11 cellular contexts compared by ENCODE assay signal in the genomic region with DNA sequence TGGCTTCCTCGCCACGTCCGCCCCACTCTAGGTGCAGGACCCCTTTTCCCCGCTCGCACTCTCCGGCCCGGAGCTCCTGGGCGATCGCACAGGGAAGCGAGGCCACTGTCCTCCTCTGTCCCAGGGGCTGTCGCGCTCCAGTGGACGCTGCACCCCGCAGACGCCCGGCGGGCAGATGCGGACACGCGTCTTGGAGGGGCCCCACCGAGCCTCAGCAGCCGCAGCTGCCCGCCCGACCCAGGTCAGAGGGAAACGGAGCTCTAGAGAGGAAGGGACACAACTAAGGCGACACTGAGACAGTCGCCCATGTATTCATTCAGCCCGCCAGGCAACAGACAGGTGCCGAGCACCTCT. TPM values are rescaled to one million over a fixed set of nuclear protein-coding genes. Genes with fewer than 3 reads are reported as not detected.
DNase-seq lines count a peak whose midpoint lies in the region; ATAC-seq and TF ChIP-seq lines count a peak whose summit lies in the region.
"Had no signal": no experiment of that assay in that cellular context is flagged by ENCODE, and none has a peak within 500 bp of the region (broad histone marks: within the 10 kb centered on the region; RNA-seq: fewer than 3 reads in every experiment).

No MANE protein-coding gene starts in this region.

- H4K20me1 ChIP-seq in neural cell (ENCODE audit: insufficient read depth): no peaks in the 10 kb centered on the region

- peaks cover 9% of the 10 kb centered on the region for H3K36me3 Mint-ChIP-seq in endothelial cell (ENCODE audit: low read depth, unreplicated experiment)

- no peak overlapping the region for H2AFZ ChIP-seq in neural cell (ENCODE audit: low read depth, low read length)

- H3K9me2 ChIP-seq in neural cell (ENCODE audit: insufficient read depth, low read length): no peaks in the 10 kb centered on the region

- peak overlapping the region; percentile 18 for H3K4me3 ChIP-seq in AG04449 (ENCODE audit: low read depth, low read length)
- H3K4me3 ChIP-seq in HUES48 (ENCODE audit: low read depth, low read length): peak overlapping the region; percentile 60
- peak overlapping the region; percentile 60 for H3K4me3 ChIP-seq in neural cell (ENCODE audit: low read length)
- H3K4me3 ChIP-seq in gastroesophageal sphincter: peak overlapping the region in 1 of 2 donors; percentile 38
- H3K4me3 ChIP-seq in body of pancreas: no peak overlapping the region

- H3K27ac Mint-ChIP-seq in endothelial cell (ENCODE audit: unreplicated experiment): no peak overlapping the region

- H3K4me1 Mint-ChIP-seq in endothelial cell (ENCODE audit: unreplicated experiment): peaks cover 17% of the 10 kb centered on the region

- peaks cover 33% of the 10 kb centered on the region for H3K27me3 ChIP-seq in HUES48 (ENCODE audit: control insufficient read depth, insufficient read depth, low read length)
- peaks cover 34% of the 10 kb centered on the region for H3K27me3 ChIP-seq in neural cell (ENCODE audit: insufficient read depth, low read depth, low read length)
- H3K27me3 ChIP-seq in gastroesophageal sphincter: peaks cover 82% of the 10 kb centered on the region
- peaks cover 0 to 9% of the 10 kb centered on the region in 2 donors for H3K27me3 ChIP-seq in body of pancreas

- H3K9me3 ChIP-seq in HUES48 (ENCODE audit: control insufficient read depth, insufficient read depth, low read length) (peaks cover 3% of the 10 kb centered on the region; the same call in 1 of the 2 replicates), neural cell (ENCODE audit: low read length) (peaks cover 6% of the 10 kb centered on the region), gastroesophageal sphincter (peaks cover 0 to 28% (median 0%) of the 10 kb centered on the region in 3 donors), body of pancreas (no peaks in the 10 kb centered on the region)

- TF ChIP-seq POLR2A in gastroesophageal sphincter (IDR thresholded peaks at IDR 0.05): no peak
- TF ChIP-seq POLR2A in body of pancreas (IDR thresholded peaks at IDR 0.05): no peak

- no peak overlapping the region for H3K9ac ChIP-seq in HUES48 (ENCODE audit: low read depth, low read length)
- no peak overlapping the region for H3K9ac ChIP-seq in neural cell (ENCODE audit: low read length)
- H3K9ac ChIP-seq: KMS-11 had no signal

- peaks cover 19% of the 10 kb centered on the region for H3K27me3 Mint-ChIP-seq in endothelial cell (ENCODE audit: unreplicated experiment)

- no peak for TF ChIP-seq EP300 in neural cell (conservative IDR thresholded peaks at IDR 0.05; ENCODE audit: poor library complexity, severe bottlenecking)
- no peak for TF ChIP-seq EP300 in gastroesophageal sphincter (IDR thresholded peaks at IDR 0.05)

- peak overlapping the region; percentile 89 for H3K4me3 Mint-ChIP-seq in endothelial cell (ENCODE audit: unreplicated experiment)

- H3F3A ChIP-seq in neural cell (ENCODE audit: insufficient read depth, low read length, poor library complexity, severe bottlenecking): no peaks in the 10 kb centered on the region

- 7% methylated on average over 3 of the region's 29 CpGs; no CpG with 5 or more reads in 1 of the 2 donors for WGBS in gastroesophageal sphincter (ENCODE audit: low coverage in 1 of 2), 2 donors
- 9 to 20% methylated on average over 7 to 25 of the region's 29 CpGs for WGBS in body of pancreas, 2 donors

- CTCF ChIA-PET in AG04449 (lab: Yijun Ruan, JAX): interaction anchor here (0.8 to 1.5 kb wide), 2 partner anchors 25 to 57 kb away, joined by 4 read pairs; no protein-coding TSS in a partner anchor

- H3K27ac ChIP-seq in HUES48 (ENCODE audit: low read depth, low read length): no peak overlapping the region
- no peak overlapping the region for H3K27ac ChIP-seq in neural cell (ENCODE audit: low read length)
- H3K27ac ChIP-seq in gastroesophageal sphincter: no peak overlapping the region
- H3K27ac ChIP-seq in body of pancreas: no peak overlapping the region
- H3K27ac ChIP-seq: KMS-11 had no signal

- DNase-seq in AG04449 (ENCODE audit: low read depth, low spot score): no peak
- DNase-seq in endothelial cell (ENCODE audit: low spot score): no peak
- no peak for DNase-seq in effector CD4-positive, alpha-beta T cell
- no peak for DNase-seq in stimulated activated CD4-positive, alpha-beta T cell treated with anti-CD3 and anti-CD28 coated beads, Interleukin-2, amount 100 ng/mL, for 48 hours
- DNase-seq in body of pancreas: no peak

- peaks cover 4% of the 10 kb centered on the region for H3K9me3 Mint-ChIP-seq in endothelial cell (ENCODE audit: unreplicated experiment)

- TF ChIP-seq CTCF in AG04449 (IDR thresholded peaks at IDR 0.05; ENCODE audit: insufficient read depth, low read length, missing control alignments): no peak
- TF ChIP-seq CTCF in endothelial cell (IDR thresholded peaks at IDR 0.05; ENCODE audit: unreplicated experiment): no peak
- TF ChIP-seq CTCF in neural cell (IDR thresholded peaks at IDR 0.05; ENCODE audit: poor library complexity, severe bottlenecking): no peak
- TF ChIP-seq CTCF in gastroesophageal sphincter (IDR thresholded peaks at IDR 0.05): no peak
- TF ChIP-seq CTCF in body of pancreas (IDR thresholded peaks at IDR 0.05): no peak

- no peak for ATAC-seq in gastroesophageal sphincter
- ATAC-seq in body of pancreas: no peak
- ATAC-seq: activated CD4-positive, CD25-positive, alpha-beta regulatory T cell treated with anti-CD3 and anti-CD28 coated beads, Interleukin-2, amount 50 U/mL, for 24 hours had no signal

- no peaks in the 10 kb centered on the region for H3K79me2 ChIP-seq in neural cell (replicated peaks; ENCODE audit: insufficient read depth, low read length)

- intact Hi-C loops in body of pancreas (cut with DNase I): no loop called here

- no peak overlapping the region for H3K4me2 ChIP-seq in neural cell (ENCODE audit: low read length)
- H3K4me2 ChIP-seq: KMS-11 had no signal

- H3K36me3 ChIP-seq in HUES48 (ENCODE audit: control insufficient read depth, insufficient read depth, low read length) (no peaks in the 10 kb centered on the region), neural cell (ENCODE audit: insufficient read depth, low read length) (no peaks in the 10 kb centered on the region), gastroesophageal sphincter (no peaks in the 10 kb centered on the region), body of pancreas (replicated peaks in 1 of 2; ENCODE audit: insufficient read depth in 1 of 2, low read depth in 2 of 2) (no peaks in the 10 kb centered on the region)

- no peak for TF ChIP-seq RAD21 in neural cell (conservative IDR thresholded peaks at IDR 0.05)

- POLR2A ChIA-PET in AG04449 (lab: Yijun Ruan, JAX): no interaction called here

- H3K4me1 ChIP-seq in HUES48 (ENCODE audit: control insufficient read depth, insufficient read depth, low read length) (peaks cover 10% of the 10 kb centered on the region), gastroesophageal sphincter (peaks cover 0 to 14% (median 3%) of the 10 kb centered on the region in 3 donors), body of pancreas (peaks cover 11% of the 10 kb centered on the region)

TF ChIP-seq in neural cell, 6 proteins besides CTCF, POLR2A, EP300 and RAD21:
- TF ChIP-seq MXI1 (conservative IDR thresholded peaks at IDR 0.05; ENCODE audit: poor library complexity, severe bottlenecking) (no peak), SMC3 (conservative IDR thresholded peaks at IDR 0.05; ENCODE audit: poor library complexity) (no peak), POLR2AphosphoS5 (IDR thresholded peaks at IDR 0.05) (no peak), EZH2 (IDR thresholded peaks at IDR 0.05; ENCODE audit: borderline replicate concordance, insufficient read depth, low read length, poor library complexity, severe bottlenecking) (no peak), TAF1 (IDR thresholded peaks at IDR 0.05; ENCODE audit: low read depth) (no peak), REST (IDR thresholded peaks at IDR 0.05; ENCODE audit: borderline replicate concordance) (no peak)

RNA-seq across cellular contexts. Expression of gene SLC13A5, which starts 0.7 kb away (rescaled TPM):
- total RNA-seq in endothelial cell (ENCODE audit: unreplicated experiment): 1.3 TPM
- not detected in 2 replicates for polyA plus RNA-seq in neural cell
- polyA minus RNA-seq in neural cell: not detected in 2 replicates
- under 1 TPM in 1 of 4 donors, not detected in 3; 0.39 TPM for total RNA-seq in gastroesophageal sphincter
- total RNA-seq in body of pancreas: not detected
- total RNA-seq: RPMI7951 had no signal

RNA-seq across cellular contexts. Expression of gene XAF1, which starts 42.0 kb away (rescaled TPM):
- total RNA-seq in endothelial cell (ENCODE audit: unreplicated experiment) (0.38 TPM), gastroesophageal sphincter (10 to 100 TPM; 11.0 to 40.9 (median 19.1) TPM), body of pancreas (1 to 10 TPM; 4.2 to 4.6 TPM)
- not detected in 2 replicates for polyA plus RNA-seq in neural cell
- polyA minus RNA-seq in neural cell: not detected in 2 replicates

Comparison
In these comparisons a context has a peak if more than half of its experiments do, and no peak if none do; other contexts are left out.
1. H3K4me3 ChIP-seq: peak in AG04449 (single experiment), HUES48 (single experiment) and neural cell (single experiment); none in body of pancreas (0 of 2).